8 cellular contexts compared by ENCODE assay signal in genomic region chr3:124565013-124565412, GRCh38.
DNase-seq lines count a peak whose midpoint lies in the region; ATAC-seq and TF ChIP-seq lines count a peak whose summit lies in the region.

No MANE protein-coding gene starts in this region.

- H3K4me1 ChIP-seq in spleen, result peaks cover 0 to 16% (median 8%) of the 10 kb centered on the region in 6 donors

- H3K9me3 ChIP-seq in spleen, result no peaks in the 10 kb centered on the region

- peak; percentile 67 to 88 (median 84) for TF ChIP-seq CTCF in spleen (IDR thresholded peaks at IDR 0.05 in 8 of 11, conservative IDR thresholded peaks at IDR 0.05 in 3 of 11)

- peaks cover 0 to 12% (median 0%) of the 10 kb centered on the region in 6 donors for H3K36me3 ChIP-seq in spleen

- TF ChIP-seq POLR2A in spleen (IDR thresholded peaks at IDR 0.05), result no peak

- H3K4me3 ChIP-seq in spleen, result no peak overlapping the region

- no peaks in the 10 kb centered on the region for H3K27me3 ChIP-seq in spleen (replicated peaks in 1 of 7)

- intact Hi-C loops in spleen (cut with DNase I; ENCODE audit: low total_unique reads), result loop anchor here (5.0 kb wide), 1 partner anchor 122 kb away; no protein-coding TSS in a partner anchor

- H3K27ac ChIP-seq in spleen, result no peak overlapping the region

- ATAC-seq in HG02623 (IDR thresholded peaks at IDR 0.05; ENCODE audit: unreplicated experiment), result no peak

- WGBS in spleen, 5 donors, result 18 to 20% (median 18%) methylated on average over 5 of the region's 5 CpGs

- DNase-seq in NOMO-1 treated with dmso at 0.1 percent for 144 hours (lab: John Stamatoyannopoulos, UW; ENCODE audit: unreplicated experiment), result peak; percentile 12
- DNase-seq in NOMO-1 treated with DMSO at 0.1 percent for 48 hours (lab: John Stamatoyannopoulos, UW; ENCODE audit: unreplicated experiment), result no peak
- DNase-seq in NCI-H1694 treated with DMSO at 0.1 percent for 48 hours (lab: John Stamatoyannopoulos, UW), result peak; percentile 82
- peak; percentile 32 for DNase-seq in T-helper 9 cell
- peak; percentile 30 for DNase-seq in brain pericyte (ENCODE audit: low read depth, low spot score)
- peak; percentile 91 for DNase-seq in inferior parietal cortex (ENCODE audit: extremely low spot score)
- DNase-seq in spleen, result no peak

Comparison
In these comparisons a context has a peak if more than half of its experiments do, and no peak if none do; other contexts are left out.
1. DNase-seq: peak in NOMO-1 treated with dmso at 0.1 percent for 144 hours (single experiment), NCI-H1694 treated with DMSO at 0.1 percent for 48 hours (single experiment), T-helper 9 cell (single experiment), brain pericyte (single experiment) and inferior parietal cortex (single experiment); none in NOMO-1 treated with DMSO at 0.1 percent for 48 hours (single experiment) and spleen (single experiment).